ENCODE assay signal across 26 cellular contexts in the genomic region with DNA sequence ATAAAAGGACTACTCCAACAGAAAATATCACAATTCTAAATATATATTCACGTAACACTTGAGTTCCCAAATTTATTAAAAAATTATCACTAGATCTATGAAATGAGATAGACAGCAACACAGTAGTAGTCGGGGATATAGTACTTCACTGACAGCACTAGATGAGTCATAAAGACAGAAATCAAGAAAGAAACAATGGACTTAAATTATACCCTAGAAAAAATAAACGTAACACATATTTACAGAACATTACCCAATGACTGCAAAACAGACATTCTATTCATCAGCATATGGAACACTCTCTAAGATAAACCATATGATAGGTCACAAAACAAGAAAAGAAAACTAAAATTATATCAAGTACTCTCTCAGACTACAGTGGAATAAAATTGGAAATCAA.
DNase-seq lines count a peak whose midpoint lies in the region; ATAC-seq and TF ChIP-seq lines count a peak whose summit lies in the region.
"Had no signal": no experiment of that assay in that cellular context is flagged by ENCODE, and none has a peak within 500 bp of the region (broad histone marks: within the 10 kb centered on the region; RNA-seq: fewer than 3 reads in every experiment).

No MANE protein-coding gene starts in this region.

- H3K36me3 Mint-ChIP-seq in MCF 10A (ENCODE audit: insufficient read depth, unreplicated experiment), result no peaks in the 10 kb centered on the region
- H3K36me3 Mint-ChIP-seq: activated naive CD8-positive, alpha-beta T cell; CD4-positive, alpha-beta memory T cell had no signal

- POLR2A ChIA-PET in MCF 10A (lab: Yijun Ruan, JAX), result interaction anchor here (1.7 kb wide), 1 partner anchor 324 kb away, joined by 7 read pairs; no protein-coding TSS in a partner anchor

- H3K27me3 ChIP-seq in breast epithelium (no peaks in the 10 kb centered on the region), brain microvascular endothelial cell (replicated peaks) (no peaks in the 10 kb centered on the region), ovary (no peaks in the 10 kb centered on the region), heart left ventricle (no peaks in the 10 kb centered on the region)
- H3K27me3 ChIP-seq: ascending aorta, left lung, vagina had no signal

- TF ChIP-seq CTCF in MCF 10A (IDR thresholded peaks at IDR 0.05; ENCODE audit: unreplicated experiment), result no peak
- no peak for TF ChIP-seq CTCF in breast epithelium (IDR thresholded peaks at IDR 0.05)
- no peak for TF ChIP-seq CTCF in brain microvascular endothelial cell (IDR thresholded peaks at IDR 0.05; ENCODE audit: low read depth, low read length, missing control alignments)
- no peak for TF ChIP-seq CTCF in fibroblast of pulmonary artery (IDR thresholded peaks at IDR 0.05; ENCODE audit: low read length, missing control alignments)
- no peak for TF ChIP-seq CTCF in ovary (IDR thresholded peaks at IDR 0.05)
- TF ChIP-seq CTCF in heart left ventricle (IDR thresholded peaks at IDR 0.05), result no peak

- H3K9me3 ChIP-seq in breast epithelium (no peaks in the 10 kb centered on the region), ovary (no peaks in the 10 kb centered on the region), heart left ventricle (peaks cover 0 to 11% (median 0%) of the 10 kb centered on the region in 12 donors)
- H3K9me3 ChIP-seq: A549, ascending aorta, left lung, psoas muscle, vagina had no signal

- BruUV-seq in MCF 10A (replicated peaks; lab: Mats Ljungman, UMichigan), result no TSS peak

- TF ChIP-seq POLR2A in breast epithelium (IDR thresholded peaks at IDR 0.05) (no peak), ovary (IDR thresholded peaks at IDR 0.05) (no peak), heart left ventricle (IDR thresholded peaks at IDR 0.05) (no peak)

- H3K4me3 ChIP-seq in breast epithelium (no peak overlapping the region), brain microvascular endothelial cell (ENCODE audit: low read depth, low read length) (no peak overlapping the region), fibroblast of pulmonary artery (replicated peaks; ENCODE audit: low read depth, low read length) (no peak overlapping the region), ovary (no peak overlapping the region), heart left ventricle (no peak overlapping the region)
- H3K4me3 ChIP-seq: A549, ascending aorta, left lung, psoas muscle, vagina had no signal

- CTCF ChIA-PET in MCF 10A (lab: Yijun Ruan, JAX), result no interaction called here

- H3K4me3 Mint-ChIP-seq in MCF 10A (ENCODE audit: unreplicated experiment), result no peak overlapping the region
- H3K4me3 Mint-ChIP-seq: activated CD8-positive, alpha-beta T cell treated with anti-CD3 and anti-CD28 coated beads for 36 hours; activated naive CD8-positive, alpha-beta T cell; CD4-positive, alpha-beta memory T cell had no signal

- in situ Hi-C loops in brain microvascular endothelial cell (cut with HindIII; ENCODE audit: low pct_ligation_motif_present, low sequenced_read_pairs), result no loop called here

- peaks cover 20% of the 10 kb centered on the region for H3K4me1 Mint-ChIP-seq in MCF 10A (ENCODE audit: insufficient read depth, unreplicated experiment)
- H3K4me1 Mint-ChIP-seq: CD4-positive, alpha-beta memory T cell had no signal

- H3K27ac ChIP-seq in breast epithelium (no peak overlapping the region), brain microvascular endothelial cell (peak overlapping the region; percentile 58), ovary (no peak overlapping the region), heart left ventricle (no peak overlapping the region)
- H3K27ac ChIP-seq: ascending aorta, HL-60, left lung, psoas muscle had no signal

- intact Hi-C loops in MCF 10A (cut with micrococcal nuclease) (no loop called here), breast epithelium (cut with DNase I; ENCODE audit: low total_unique reads) (no loop called here), ovary (cut with DNase I) (no loop called here), heart left ventricle (cut with DNase I) (no loop called here)

- ATAC-seq in heart left ventricle, result no peak
- ATAC-seq: A549; activated CD8-positive, alpha-beta T cell treated with anti-CD3 and anti-CD28 coated beads for 36 hours; HepG2; Panc1; stimulated activated naive CD8-positive, alpha-beta T cell treated with anti-CD3 and anti-CD28 coated beads, Interleukin-15, Interleukin-2, amounts not matched to agents 100 U/mL and 50 U/mL, for 24 hours had no signal

- TF ChIP-seq EP300 in ovary (IDR thresholded peaks at IDR 0.05), result no peak

- 85 to 89% (median 85%) methylated on average over 3 of the region's 3 CpGs for WGBS in ovary, 3 donors
- WGBS in heart left ventricle, 4 donors, result 76 to 83% (median 79%) methylated on average over 3 of the region's 3 CpGs

- H3K4me1 ChIP-seq in breast epithelium (no peaks in the 10 kb centered on the region), ovary (ENCODE audit: insufficient read depth) (no peaks in the 10 kb centered on the region), heart left ventricle (peaks cover 0 to 6% (median 0%) of the 10 kb centered on the region in 12 donors)
- H3K4me1 ChIP-seq: ascending aorta, left lung, psoas muscle, vagina had no signal

- DNase-seq in MCF 10A (ENCODE audit: unreplicated experiment), result peak; percentile 48
- no peak for DNase-seq in breast epithelium (ENCODE audit: low spot score in 2 of 2)
- no peak for DNase-seq in brain microvascular endothelial cell
- DNase-seq in fibroblast of pulmonary artery (ENCODE audit: low read depth), result peak; percentile 62
- DNase-seq in retina, result no peak
- no peak for DNase-seq in ovary
- no peak for DNase-seq in NCI-H2227 (lab: John Stamatoyannopoulos, UW; ENCODE audit: unreplicated experiment)
- DNase-seq in heart left ventricle, result no peak
- DNase-seq: activated CD8-positive, alpha-beta T cell treated with anti-CD3 and anti-CD28 coated beads for 36 hours; activated effector memory CD4-positive, alpha-beta T cell treated with Interleukin-2 at 50 U/mL for 16 hours; CD4-positive, alpha-beta memory T cell; cerebellar nuclear complex; Karpas-422; left lung; MV-4-11; NCI-H1436 treated with DMSO at 0.1 percent for 48 hours; NCI-H446 treated with DMSO at 0.1 percent for 48 hours; stimulated activated naive CD8-positive, alpha-beta T cell treated with anti-CD3 and anti-CD28 coated beads, Interleukin-15, Interleukin-2, amounts not matched to agents 100 U/mL and 50 U/mL, for 24 hours had no signal

- no peaks in the 10 kb centered on the region for H3K27me3 Mint-ChIP-seq in MCF 10A (ENCODE audit: insufficient read depth, unreplicated experiment)
- H3K27me3 Mint-ChIP-seq: activated CD8-positive, alpha-beta T cell treated with anti-CD3 and anti-CD28 coated beads for 36 hours; activated naive CD8-positive, alpha-beta T cell; CD4-positive, alpha-beta memory T cell had no signal

- peak overlapping the region; percentile 17 for H3K27ac Mint-ChIP-seq in MCF 10A (ENCODE audit: low read depth, unreplicated experiment)
- H3K27ac Mint-ChIP-seq: activated CD8-positive, alpha-beta T cell treated with anti-CD3 and anti-CD28 coated beads for 36 hours; activated naive CD8-positive, alpha-beta T cell; CD4-positive, alpha-beta memory T cell had no signal

- H3K36me3 ChIP-seq in breast epithelium, result no peaks in the 10 kb centered on the region
- H3K36me3 ChIP-seq in brain microvascular endothelial cell (replicated peaks), result no peaks in the 10 kb centered on the region
- no peaks in the 10 kb centered on the region for H3K36me3 ChIP-seq in ovary
- H3K36me3 ChIP-seq in heart left ventricle, result no peaks in the 10 kb centered on the region
- H3K36me3 ChIP-seq: ascending aorta, left lung, vagina had no signal

- peaks cover 15% of the 10 kb centered on the region for H3K9me3 Mint-ChIP-seq in MCF 10A (ENCODE audit: unreplicated experiment)
- H3K9me3 Mint-ChIP-seq: activated CD8-positive, alpha-beta T cell treated with anti-CD3 and anti-CD28 coated beads for 36 hours had no signal

Comparison
In these comparisons a context has a peak if more than half of its experiments do, and no peak if none do; other contexts are left out.
1. DNase-seq: peak in MCF 10A (single experiment) and fibroblast of pulmonary artery (single experiment); none in breast epithelium (0 of 2), brain microvascular endothelial cell (single experiment), retina (single experiment), ovary (0 of 5), NCI-H2227 (single experiment) and heart left ventricle (0 of 5).